1 cellular context compared by ENCODE assay signal in the genomic region with DNA sequence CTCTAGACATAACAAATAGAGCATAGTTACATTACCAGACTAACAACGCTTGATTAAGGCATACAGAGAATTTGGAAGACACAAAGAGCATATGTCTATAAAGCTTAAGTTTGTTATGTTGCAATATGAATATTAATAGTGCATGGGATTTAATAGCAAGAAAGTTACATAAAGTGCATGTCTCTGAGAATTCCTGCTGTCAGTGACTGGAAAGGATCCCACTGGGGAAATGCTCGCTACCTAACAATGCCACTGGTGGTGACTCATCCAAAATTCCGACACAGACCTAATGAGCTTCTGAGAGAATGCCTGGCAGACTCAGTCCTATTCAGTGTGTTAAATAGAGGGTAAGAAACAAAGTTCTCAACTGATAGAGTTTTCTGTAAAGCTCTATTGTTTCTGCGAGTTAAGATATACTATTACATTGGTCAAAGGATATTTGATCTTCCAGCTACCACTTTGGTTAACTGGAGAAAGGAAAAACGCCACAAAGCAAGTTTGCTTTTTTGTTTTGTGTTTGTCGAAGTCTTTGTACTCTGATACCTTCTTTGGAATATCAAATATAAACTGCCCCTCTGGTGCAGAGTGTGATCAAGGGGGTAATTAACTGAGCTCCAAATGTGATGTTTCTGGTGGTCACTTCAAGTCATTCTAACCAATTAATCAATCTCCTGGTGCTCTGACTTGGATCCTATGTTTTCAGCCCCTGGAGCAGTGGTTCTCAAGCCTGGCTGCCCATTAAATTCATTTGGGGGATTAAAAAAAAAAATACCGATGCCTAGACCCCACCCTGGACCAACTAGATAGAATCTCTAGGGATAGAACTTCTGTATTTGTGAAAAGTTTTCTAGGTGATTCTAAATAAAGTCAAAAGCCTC.
A peak's percentile ranks its signal among the peaks of the same experiment; 100 is the strongest.
TF ChIP-seq lines count a peak whose summit lies in the region.

No MANE protein-coding gene starts in this region.

TF ChIP-seq in SK-N-SH, 30 proteins besides CTCF, POLR2A, EP300 and RAD21 (continued from another document):
- TF ChIP-seq USF2 (IDR thresholded peaks at IDR 0.05; ENCODE audit: borderline replicate concordance, low read depth, low read length): no peak
- TF ChIP-seq, protein P1, sequence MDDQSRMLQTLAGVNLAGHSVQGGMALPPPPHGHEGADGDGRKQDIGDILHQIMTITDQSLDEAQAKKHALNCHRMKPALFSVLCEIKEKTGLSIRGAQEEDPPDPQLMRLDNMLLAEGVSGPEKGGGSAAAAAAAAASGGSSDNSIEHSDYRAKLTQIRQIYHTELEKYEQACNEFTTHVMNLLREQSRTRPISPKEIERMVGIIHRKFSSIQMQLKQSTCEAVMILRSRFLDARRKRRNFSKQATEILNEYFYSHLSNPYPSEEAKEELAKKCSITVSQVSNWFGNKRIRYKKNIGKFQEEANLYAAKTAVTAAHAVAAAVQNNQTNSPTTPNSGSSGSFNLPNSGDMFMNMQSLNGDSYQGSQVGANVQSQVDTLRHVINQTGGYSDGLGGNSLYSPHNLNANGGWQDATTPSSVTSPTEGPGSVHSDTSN (IDR thresholded peaks at IDR 0.05): peak; percentile 79
